Comparison of ENCODE assay signal across 21 cellular contexts in genomic region chr4:124757121-124757520, GRCh38. TPM values are rescaled to one million over a fixed set of nuclear protein-coding genes. Genes with fewer than 3 reads are reported as not detected.
DNase-seq lines count a peak whose midpoint lies in the region; ATAC-seq and TF ChIP-seq lines count a peak whose summit lies in the region.
"Had no signal": no experiment of that assay in that cellular context is flagged by ENCODE, and none has a peak within 500 bp of the region (broad histone marks: within the 10 kb centered on the region; RNA-seq: fewer than 3 reads in every experiment).

No MANE protein-coding gene starts in this region.

- no peaks in the 10 kb centered on the region for H3K36me3 ChIP-seq in RWPE2 (ENCODE audit: low read depth)
- H3K36me3 ChIP-seq: neutrophil, SJSA1 had no signal

- H3K4me3 Mint-ChIP-seq in HFFc6 (no peak overlapping the region), progenitor cell of endocrine pancreas (ENCODE audit: low read depth) (no peak overlapping the region), endothelial cell (ENCODE audit: unreplicated experiment) (no peak overlapping the region)
- H3K4me3 Mint-ChIP-seq: activated naive CD8-positive, alpha-beta T cell treated with anti-CD3 and anti-CD28 coated beads for 36 hours; CD8-positive, alpha-beta T cell; dendritic cell treated with granulocyte-macrophage colony-stimulating factor and Interleukin-4, amounts not matched to agents 40 ng/mL and 50 ng/mL, for 4 days; T-helper 17 cell had no signal

- H3K4me1 ChIP-seq in RWPE2 (ENCODE audit: insufficient read depth, poor library complexity, severe bottlenecking), result peaks cover 4% of the 10 kb centered on the region
- H3K4me1 ChIP-seq: SJSA1, testis had no signal

- TF ChIP-seq CTCF in HFFc6 (IDR thresholded peaks at IDR 0.05) (no peak), RWPE2 (IDR thresholded peaks at IDR 0.05; ENCODE audit: poor library complexity, severe bottlenecking) (no peak), fibroblast of mammary gland (conservative IDR thresholded peaks at IDR 0.05; ENCODE audit: control insufficient read depth, insufficient read depth, low read depth, low read length) (no peak), progenitor cell of endocrine pancreas (IDR thresholded peaks at IDR 0.05; ENCODE audit: unreplicated experiment) (no peak), endothelial cell (IDR thresholded peaks at IDR 0.05; ENCODE audit: unreplicated experiment) (no peak)

- H3K4me1 Mint-ChIP-seq in HFFc6 (ENCODE audit: low read depth) (peaks cover 23% of the 10 kb centered on the region), progenitor cell of endocrine pancreas (ENCODE audit: low read depth) (peaks cover 7% of the 10 kb centered on the region), endothelial cell (ENCODE audit: unreplicated experiment) (no peaks in the 10 kb centered on the region)
- H3K4me1 Mint-ChIP-seq: activated naive CD8-positive, alpha-beta T cell treated with anti-CD3 and anti-CD28 coated beads for 36 hours; T-helper 17 cell had no signal

- H3K36me3 Mint-ChIP-seq in HFFc6 (ENCODE audit: low read depth), result no peaks in the 10 kb centered on the region
- H3K36me3 Mint-ChIP-seq in progenitor cell of endocrine pancreas (ENCODE audit: insufficient read depth), result no peaks in the 10 kb centered on the region
- H3K36me3 Mint-ChIP-seq in endothelial cell (ENCODE audit: low read depth, unreplicated experiment), result no peaks in the 10 kb centered on the region
- H3K36me3 Mint-ChIP-seq: activated naive CD8-positive, alpha-beta T cell treated with anti-CD3 and anti-CD28 coated beads for 36 hours; CD8-positive, alpha-beta T cell had no signal

- ATAC-seq in RWPE2 (ENCODE audit: low read depth), result peak; percentile 35; the same call in 1 of the 3 replicates
- no peak for ATAC-seq in GM21528 (IDR thresholded peaks at IDR 0.05; ENCODE audit: low FRiP score, unreplicated experiment)
- ATAC-seq: body of pancreas; CD8-positive, alpha-beta T cell; HepG2; T-helper 17 cell had no signal

- no peak overlapping the region for H3K4me3 ChIP-seq in RWPE2 (ENCODE audit: severe bottlenecking)
- no peak overlapping the region for H3K4me3 ChIP-seq in fibroblast of mammary gland (ENCODE audit: control insufficient read depth, low read depth, low read length)
- H3K4me3 ChIP-seq: body of pancreas, SJSA1, smooth muscle cell, testis had no signal

- H3K27me3 ChIP-seq in RWPE2 (ENCODE audit: insufficient read depth, poor library complexity, severe bottlenecking), result no peaks in the 10 kb centered on the region
- H3K27me3 ChIP-seq: body of pancreas, neutrophil, SJSA1, testis had no signal

- DNase-seq in HFFc6 (peak; percentile 10), RWPE2 (ENCODE audit: low spot score) (no peak), fibroblast of mammary gland (ENCODE audit: low read depth) (peak; percentile 66), progenitor cell of endocrine pancreas (ENCODE audit: low spot score, unreplicated experiment) (no peak), endothelial cell (ENCODE audit: low spot score) (no peak), LoVo (ENCODE audit: low spot score) (no peak)
- DNase-seq: activated CD4-positive, alpha-beta T cell treated with anti-CD3 and anti-CD28 coated beads for 48 hours; activated naive CD8-positive, alpha-beta T cell treated with anti-CD3 and anti-CD28 coated beads for 36 hours; body of pancreas; CD8-positive, alpha-beta T cell; NCI-H2081; stimulated activated CD4-positive, alpha-beta T cell treated with anti-CD3 and anti-CD28 coated beads, Interleukin-2, amount 100 ng/mL, for 48 hours; stimulated activated naive CD4-positive, alpha-beta T cell; T-helper 17 cell; testis had no signal

- H3K9me3 Mint-ChIP-seq in HFFc6 (no peaks in the 10 kb centered on the region), progenitor cell of endocrine pancreas (ENCODE audit: low read depth) (no peaks in the 10 kb centered on the region), endothelial cell (ENCODE audit: unreplicated experiment) (no peaks in the 10 kb centered on the region)
- H3K9me3 Mint-ChIP-seq: activated naive CD8-positive, alpha-beta T cell treated with anti-CD3 and anti-CD28 coated beads for 36 hours; CD8-positive, alpha-beta T cell; dendritic cell treated with granulocyte-macrophage colony-stimulating factor and Interleukin-4, amounts not matched to agents 40 ng/mL and 50 ng/mL, for 4 days had no signal

- no peak overlapping the region for H3K27ac ChIP-seq in RWPE2 (ENCODE audit: poor library complexity, severe bottlenecking)
- H3K27ac ChIP-seq: body of pancreas, neutrophil, SJSA1, testis had no signal

- H3K27ac Mint-ChIP-seq in HFFc6, result no peak overlapping the region
- peak overlapping the region; percentile 11 for H3K27ac Mint-ChIP-seq in progenitor cell of endocrine pancreas
- no peak overlapping the region for H3K27ac Mint-ChIP-seq in endothelial cell (ENCODE audit: unreplicated experiment)
- H3K27ac Mint-ChIP-seq: activated naive CD8-positive, alpha-beta T cell treated with anti-CD3 and anti-CD28 coated beads for 36 hours; CD8-positive, alpha-beta T cell; dendritic cell treated with granulocyte-macrophage colony-stimulating factor and Interleukin-4, amounts not matched to agents 40 ng/mL and 50 ng/mL, for 4 days; T-helper 17 cell had no signal

- H3K27me3 Mint-ChIP-seq in HFFc6 (ENCODE audit: insufficient read depth) (no peaks in the 10 kb centered on the region), progenitor cell of endocrine pancreas (no peaks in the 10 kb centered on the region), endothelial cell (ENCODE audit: unreplicated experiment) (no peaks in the 10 kb centered on the region)
- H3K27me3 Mint-ChIP-seq: dendritic cell treated with granulocyte-macrophage colony-stimulating factor and Interleukin-4, amounts not matched to agents 40 ng/mL and 50 ng/mL, for 4 days; T-helper 17 cell had no signal

- H3K9me3 ChIP-seq in RWPE2 (ENCODE audit: severe bottlenecking), result no peaks in the 10 kb centered on the region
- H3K9me3 ChIP-seq: body of pancreas, neutrophil, SJSA1, testis had no signal

RNA-seq across cellular contexts. Expression of gene ANKRD50, which starts 44.6 kb away (rescaled TPM):
- total RNA-seq in HFFc6 (2021; fragmentation: NEBNext Ultra II Directional; extraction: Animal tissue kit (Norgen Biotek cat#: 25700)), result 10 to 100 TPM; 17.1 to 23.2 (median 18.2) TPM
- 27.0 and 28.0 TPM in 2 replicates for total RNA-seq in progenitor cell of endocrine pancreas
- 39.1 TPM for total RNA-seq in endothelial cell (ENCODE audit: unreplicated experiment)

Comparison
In these comparisons a context has a peak if more than half of its experiments do, and no peak if none do; other contexts are left out.
1. DNase-seq: peak in HFFc6 (single experiment) and fibroblast of mammary gland (single experiment); none in RWPE2 (single experiment), progenitor cell of endocrine pancreas (single experiment), endothelial cell (single experiment) and LoVo (single experiment).